ENCODE assay signal across 20 cellular contexts in genomic region chr12:71456990-71457389, GRCh38.
"Had no signal": no experiment of that assay in that cellular context is flagged by ENCODE, and none has a peak within 500 bp of the region (broad histone marks: within the 10 kb centered on the region; RNA-seq: fewer than 3 reads in every experiment).

No MANE protein-coding gene starts in this region.

- H3K9me3 ChIP-seq: mucosa of descending colon, suprapubic skin, upper lobe of left lung had no signal

- H3K27me3 ChIP-seq: suprapubic skin, upper lobe of left lung had no signal

- H3K4me1 ChIP-seq: suprapubic skin, upper lobe of left lung had no signal

- DNase-seq: activated B cell treated with CpG ODN at 0.5 μM for 24 hours; activated CD4-positive, alpha-beta T cell treated with anti-CD3 and anti-CD28 coated beads for 4 hours; activated CD8-positive, alpha-beta T cell treated with anti-CD3 and anti-CD28 coated beads for 36 hours; activated naive CD4-positive, alpha-beta T cell treated with Interleukin-2 at 50 U/mL for 16 hours; activated naive CD8-positive, alpha-beta T cell treated with anti-CD3 and anti-CD28 coated beads, Interleukin-2, amount 10 ng/mL, durations not matched to agents 7 days and 5 days; activated T-cell treated with anti-CD3 and anti-CD28 coated beads, Interleukin-2, amount 50 U/mL, for 1 hour; brain microvascular endothelial cell; mucosa of descending colon; naive B cell; occipital lobe; right cardiac atrium; stimulated activated naive CD8-positive, alpha-beta T cell treated with anti-CD3 and anti-CD28 coated beads, Interleukin-15, Interleukin-2, amounts not matched to agents 100 U/mL and 50 U/mL, for 24 hours; T-helper 1 cell; T-helper 9 cell; upper lobe of left lung had no signal

- ATAC-seq: activated CD8-positive, alpha-beta T cell treated with anti-CD3 and anti-CD28 coated beads for 36 hours; left lobe of liver; right cardiac atrium; stimulated activated naive CD8-positive, alpha-beta T cell treated with anti-CD3 and anti-CD28 coated beads, Interleukin-15, Interleukin-2, amounts not matched to agents 100 U/mL and 50 U/mL, for 24 hours had no signal

- H3K36me3 ChIP-seq: brain microvascular endothelial cell, suprapubic skin, upper lobe of left lung had no signal

- H3K4me3 ChIP-seq: coronary artery, lung, mucosa of descending colon, skin epidermis, suprapubic skin, upper lobe of left lung had no signal

- H3K27ac ChIP-seq: brain microvascular endothelial cell, coronary artery, skin epidermis, suprapubic skin, upper lobe of left lung had no signal
